ENCODE assay signal across 8 cellular contexts in the genomic region with DNA sequence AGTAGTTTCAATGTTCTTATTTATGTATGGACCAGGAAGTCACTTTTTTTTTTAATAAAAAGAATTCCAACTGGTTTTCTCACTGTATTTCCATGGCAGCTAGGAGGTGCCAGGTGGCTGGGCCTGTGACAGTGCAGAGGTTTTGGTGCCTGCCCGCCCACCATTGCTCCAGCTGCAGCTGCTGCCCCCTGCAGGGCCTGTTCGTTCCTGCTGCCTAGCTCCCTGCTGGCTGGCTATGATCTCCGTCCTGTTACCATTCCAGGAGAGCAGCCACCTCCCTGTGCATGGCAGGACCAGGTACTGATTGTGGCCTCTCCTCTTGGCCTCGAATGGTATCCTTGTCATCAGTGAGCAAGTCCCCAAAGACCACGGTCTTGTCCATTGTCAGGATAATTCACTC. TPM values are rescaled to one million over a fixed set of nuclear protein-coding genes. Genes with fewer than 3 reads are reported as not detected.
DNase-seq lines count a peak whose midpoint lies in the region; ATAC-seq, FAIRE-seq and TF ChIP-seq lines count a peak whose summit lies in the region.
"Not testable (repeated sequence)": the region's sequence is repeated elsewhere in the genome, so short reads cannot be mapped to it uniquely, and the experiment has no call there.

No MANE protein-coding gene starts in this region.

- not testable (repeated sequence) for H3K9me3 ChIP-seq in CD4-positive, CD25-positive, alpha-beta regulatory T cell (ENCODE audit: control insufficient read depth in 2 of 2, low read length in 2 of 2)

- POLR2A ChIA-PET in naive thymus-derived CD8-positive, alpha-beta T cell (lab: Charles Lee) = interaction anchor here (0.9 kb wide), 1 partner anchor 30 kb away, joined by 3 read pairs; a partner anchor contains a TSS

- peak; percentile 43 for TF ChIP-seq CTCF in fibroblast of the aortic adventitia (IDR thresholded peaks at IDR 0.05; ENCODE audit: insufficient read depth, low read length)

- H3K27ac ChIP-seq in CD4-positive, CD25-positive, alpha-beta regulatory T cell (ENCODE audit: insufficient read depth, low read length, poor library complexity, severe bottlenecking) = not testable (repeated sequence)

- not testable (repeated sequence) for H3K27me3 ChIP-seq in CD4-positive, CD25-positive, alpha-beta regulatory T cell (ENCODE audit: control insufficient read depth, insufficient read depth, low read length)

- not testable (repeated sequence) for H3K9me3 Mint-ChIP-seq in CD4-positive, CD25-positive, alpha-beta regulatory T cell; naive thymus-derived CD8-positive, alpha-beta T cell

- ATAC-seq in CD4-positive, CD25-positive, alpha-beta regulatory T cell (ENCODE audit: low read depth in 2 of 2) = peak; percentile 91 to 95
- peak; percentile 88 for ATAC-seq in GM19463 (IDR thresholded peaks at IDR 0.05; ENCODE audit: unreplicated experiment)
- peak; percentile 98 to 99 for ATAC-seq in naive thymus-derived CD8-positive, alpha-beta T cell

- not testable (repeated sequence) for H3K36me3 ChIP-seq in CD4-positive, CD25-positive, alpha-beta regulatory T cell (ENCODE audit: control insufficient read depth, insufficient read depth, low read length)

- not testable (repeated sequence) for H3K4me3 Mint-ChIP-seq in CD4-positive, CD25-positive, alpha-beta regulatory T cell
- H3K4me3 Mint-ChIP-seq in naive thymus-derived CD8-positive, alpha-beta T cell = peak overlapping the region in 3 of 10 donors; percentile 11 to 58 (median 24)

- peak in 1 of 3 donors; percentile 47 for DNase-seq in CD4-positive, CD25-positive, alpha-beta regulatory T cell
- DNase-seq in HTR-8/SVneo (ENCODE audit: insufficient read length, low spot score); fibroblast of the aortic adventitia (ENCODE audit: low read depth): not testable (repeated sequence)
- DNase-seq in T-helper 2 cell (peak in 4 of 5 experiments; percentile 25 to 28 (median 26)), activated gamma-delta T cell treated with Interleukin-2 at 50 U/mL for 16 hours (peak; percentile 45)
- DNase-seq in naive thymus-derived CD8-positive, alpha-beta T cell = peak in 6 of 10 donors; percentile 2 to 43 (median 20)
- peak; percentile 22 for DNase-seq in stimulated activated CD8-positive, alpha-beta memory T cell treated with anti-CD3 and anti-CD28 coated beads, Interleukin-12 subunit alpha, Interleukin-12 subunit beta, amount 100 ng/mL, for 4 hours (ENCODE audit: low read depth)

- peak; percentile 100 for FAIRE-seq in HTR-8/SVneo (lab: Jason Lieb, UNC)

- H3K27me3 Mint-ChIP-seq in CD4-positive, CD25-positive, alpha-beta regulatory T cell; naive thymus-derived CD8-positive, alpha-beta T cell: not testable (repeated sequence)

- H3K4me1 Mint-ChIP-seq in CD4-positive, CD25-positive, alpha-beta regulatory T cell; naive thymus-derived CD8-positive, alpha-beta T cell: not testable (repeated sequence)

- H3K4me3 ChIP-seq in CD4-positive, CD25-positive, alpha-beta regulatory T cell (ENCODE audit: low read depth, low read length); fibroblast of the aortic adventitia (ENCODE audit: low read depth, low read length): not testable (repeated sequence)

- not testable (repeated sequence) for H3K4me1 ChIP-seq in CD4-positive, CD25-positive, alpha-beta regulatory T cell (ENCODE audit: control insufficient read depth, insufficient read depth, low read length, poor library complexity, severe bottlenecking)

- not testable (repeated sequence) for H3K36me3 Mint-ChIP-seq in CD4-positive, CD25-positive, alpha-beta regulatory T cell; naive thymus-derived CD8-positive, alpha-beta T cell

- H3K27ac Mint-ChIP-seq in CD4-positive, CD25-positive, alpha-beta regulatory T cell; naive thymus-derived CD8-positive, alpha-beta T cell: not testable (repeated sequence)

RNA-seq across cellular contexts. Expression of a gene that starts 2.1 kb away (rescaled TPM):
- 1.7 TPM for total RNA-seq in CD4-positive, CD25-positive, alpha-beta regulatory T cell
- polyA plus RNA-seq in CD4-positive, CD25-positive, alpha-beta regulatory T cell = 1 to 10 TPM; 4.2 to 5.9 (median 5.0) TPM
- 3.9 and 54.0 TPM in 2 replicates for total RNA-seq in fibroblast of the aortic adventitia (ENCODE audit: low replicate concordance)
- 1 to 10 TPM; 1.3 to 1.5 TPM for total RNA-seq in naive thymus-derived CD8-positive, alpha-beta T cell
- polyA plus RNA-seq in naive thymus-derived CD8-positive, alpha-beta T cell = 1 to 10 TPM; 1.5 to 3.4 (median 2.5) TPM

RNA-seq across cellular contexts. Expression of a gene that starts 19.7 kb away (rescaled TPM):
- not detected for total RNA-seq in CD4-positive, CD25-positive, alpha-beta regulatory T cell
- polyA plus RNA-seq in CD4-positive, CD25-positive, alpha-beta regulatory T cell = under 1 TPM in 2 of 4 donors, not detected in 2; 0.20 to 0.41 TPM
- total RNA-seq in fibroblast of the aortic adventitia (ENCODE audit: low replicate concordance) = 0.18 TPM in 1 of 2 replicates, not detected in the other
- not detected for total RNA-seq in naive thymus-derived CD8-positive, alpha-beta T cell
- polyA plus RNA-seq in naive thymus-derived CD8-positive, alpha-beta T cell = under 1 TPM in 2 of 3 donors, not detected in 1; 0.22 to 0.46 TPM

RNA-seq across cellular contexts. Expression of a gene that starts 30.0 kb away (rescaled TPM):
- total RNA-seq in CD4-positive, CD25-positive, alpha-beta regulatory T cell = 15.4 TPM
- 10 to 100 TPM; 34.4 to 44.2 (median 40.7) TPM for polyA plus RNA-seq in CD4-positive, CD25-positive, alpha-beta regulatory T cell
- 8.9 and 74.0 TPM in 2 replicates for total RNA-seq in fibroblast of the aortic adventitia (ENCODE audit: low replicate concordance)
- 10 to 100 TPM; 11.2 to 11.5 TPM for total RNA-seq in naive thymus-derived CD8-positive, alpha-beta T cell
- 10 to 100 TPM; 25.0 to 29.8 (median 26.9) TPM for polyA plus RNA-seq in naive thymus-derived CD8-positive, alpha-beta T cell

RNA-seq across cellular contexts. Expression of a gene that starts 48.3 kb away (rescaled TPM):
- total RNA-seq in CD4-positive, CD25-positive, alpha-beta regulatory T cell = 22.7 TPM
- 10 to 100 TPM; 22.8 to 36.2 (median 29.8) TPM for polyA plus RNA-seq in CD4-positive, CD25-positive, alpha-beta regulatory T cell
- 17.4 and 17.5 TPM in 2 replicates for total RNA-seq in fibroblast of the aortic adventitia (ENCODE audit: low replicate concordance)
- total RNA-seq in naive thymus-derived CD8-positive, alpha-beta T cell = 10 to 100 TPM; 36.1 to 38.2 TPM
- polyA plus RNA-seq in naive thymus-derived CD8-positive, alpha-beta T cell = 10 to 100 TPM; 26.4 to 35.9 (median 29.4) TPM

RNA-seq across cellular contexts. Expression of a gene that starts 52.7 kb away (rescaled TPM):
- 1.1 TPM for total RNA-seq in CD4-positive, CD25-positive, alpha-beta regulatory T cell
- polyA plus RNA-seq in CD4-positive, CD25-positive, alpha-beta regulatory T cell = 1 to 10 TPM; 2.6 to 6.7 (median 3.9) TPM
- total RNA-seq in fibroblast of the aortic adventitia (ENCODE audit: low replicate concordance) = 0.72 TPM in 1 of 2 replicates, not detected in the other
- total RNA-seq in naive thymus-derived CD8-positive, alpha-beta T cell = 1 to 10 TPM in 1 of 2 experiments, under 1 TPM in 1; 0.99 to 1.3 TPM
- 1 to 10 TPM; 1.9 to 4.0 (median 2.7) TPM for polyA plus RNA-seq in naive thymus-derived CD8-positive, alpha-beta T cell
